ENCODE assay signal across 24 cellular contexts in genomic region chr2:214533511-214533910, GRCh38.
DNase-seq lines count a peak whose midpoint lies in the region; ATAC-seq and TF ChIP-seq lines count a peak whose summit lies in the region.
"Had no signal": no experiment of that assay in that cellular context is flagged by ENCODE, and none has a peak within 500 bp of the region (broad histone marks: within the 10 kb centered on the region; RNA-seq: fewer than 3 reads in every experiment).

No MANE protein-coding gene starts in this region.

- H3K27me3 Mint-ChIP-seq in HFFc6 (ENCODE audit: insufficient read depth) (no peaks in the 10 kb centered on the region; the same call in 1 of the 2 replicates), chondrocyte (ENCODE audit: low read depth) (no peaks in the 10 kb centered on the region)
- no peaks in the 10 kb centered on the region for H3K27me3 Mint-ChIP-seq in activated naive CD4-positive, alpha-beta T cell treated with anti-CD3 and anti-CD28 coated beads, Interleukin-2, amount 10 ng/mL, durations not matched to agents 7 days and 5 days
- H3K27me3 Mint-ChIP-seq: IgD-negative memory B cell had no signal

- H3K4me1 Mint-ChIP-seq in HFFc6 (ENCODE audit: low read depth) (peaks cover 30% of the 10 kb centered on the region), chondrocyte (ENCODE audit: low read depth) (peaks cover 9% of the 10 kb centered on the region)
- no peaks in the 10 kb centered on the region for H3K4me1 Mint-ChIP-seq in activated naive CD4-positive, alpha-beta T cell treated with anti-CD3 and anti-CD28 coated beads, Interleukin-2, amount 10 ng/mL, durations not matched to agents 7 days and 5 days
- H3K4me1 Mint-ChIP-seq: CD4-positive, CD25-positive, alpha-beta regulatory T cell; IgD-negative memory B cell had no signal

- peak overlapping the region; percentile 17 for H2AFZ ChIP-seq in ACC112 (ENCODE audit: low read length, unreplicated experiment)

- H3K36me3 ChIP-seq in ACC112 (ENCODE audit: insufficient read depth, low read length): no peaks in the 10 kb centered on the region
- no peaks in the 10 kb centered on the region for H3K36me3 ChIP-seq in SK-N-MC (ENCODE audit: insufficient read depth, low read length)
- H3K36me3 ChIP-seq: BE2C, MG63 had no signal

- no peaks in the 10 kb centered on the region for H3K9me3 Mint-ChIP-seq in HFFc6
- H3K9me3 Mint-ChIP-seq in chondrocyte (ENCODE audit: low read depth): no peaks in the 10 kb centered on the region
- H3K9me3 Mint-ChIP-seq in activated naive CD4-positive, alpha-beta T cell treated with anti-CD3 and anti-CD28 coated beads, Interleukin-2, amount 10 ng/mL, durations not matched to agents 7 days and 5 days: no peaks in the 10 kb centered on the region
- H3K9me3 Mint-ChIP-seq: CD4-positive, CD25-positive, alpha-beta regulatory T cell; IgD-negative memory B cell had no signal

- no peak for TF ChIP-seq CTCF in HFFc6 (IDR thresholded peaks at IDR 0.05)
- no peak for TF ChIP-seq CTCF in chondrocyte (IDR thresholded peaks at IDR 0.05)

- H3K27ac Mint-ChIP-seq in HFFc6 (no peak overlapping the region; the same call in 1 of the 2 replicates), chondrocyte (ENCODE audit: unreplicated experiment) (no peak overlapping the region)
- H3K27ac Mint-ChIP-seq in activated naive CD4-positive, alpha-beta T cell treated with anti-CD3 and anti-CD28 coated beads, Interleukin-2, amount 10 ng/mL, durations not matched to agents 7 days and 5 days: no peak overlapping the region
- H3K27ac Mint-ChIP-seq: CD4-positive, CD25-positive, alpha-beta regulatory T cell; IgD-negative memory B cell had no signal

- ATAC-seq in HG03039 (IDR thresholded peaks at IDR 0.05; ENCODE audit: unreplicated experiment): no peak
- ATAC-seq: GM12878 had no signal

- H3K4me3 ChIP-seq in ACC112 (ENCODE audit: low read depth, low read length) (no peak overlapping the region), SK-N-MC (peak overlapping the region; percentile 18; the same call in 1 of the 2 replicates)
- H3K4me3 ChIP-seq: GM12878, MG63 had no signal

- H3K9me3 ChIP-seq in SK-N-MC (ENCODE audit: low read depth, low read length): no peaks in the 10 kb centered on the region
- H3K9me3 ChIP-seq: BE2C, MG63 had no signal

- no peaks in the 10 kb centered on the region for H3K79me2 ChIP-seq in ACC112 (ENCODE audit: control insufficient read depth, insufficient read depth, low read length, unreplicated experiment)

- no peak overlapping the region for H3K27ac ChIP-seq in ACC112 (ENCODE audit: low read depth, low read length)
- peak overlapping the region; percentile 79 for H3K27ac ChIP-seq in SK-N-MC
- H3K27ac ChIP-seq: 22Rv1 had no signal

- H3K4me3 Mint-ChIP-seq in HFFc6 (peak overlapping the region; percentile 9; the same call in 1 of the 2 replicates), chondrocyte (ENCODE audit: unreplicated experiment) (no peak overlapping the region)
- no peak overlapping the region for H3K4me3 Mint-ChIP-seq in activated naive CD4-positive, alpha-beta T cell treated with anti-CD3 and anti-CD28 coated beads, Interleukin-2, amount 10 ng/mL, durations not matched to agents 7 days and 5 days
- H3K4me3 Mint-ChIP-seq: CD4-positive, CD25-positive, alpha-beta regulatory T cell; IgD-negative memory B cell had no signal

- no peaks in the 10 kb centered on the region for H3K27me3 ChIP-seq in ACC112 (ENCODE audit: insufficient read depth, low read length)
- H3K27me3 ChIP-seq: BE2C, MG63 had no signal

- H3K4me1 ChIP-seq in ACC112 (ENCODE audit: control insufficient read depth, insufficient read depth, low read length, unreplicated experiment): no peaks in the 10 kb centered on the region

- DNase-seq in HFFc6 (no peak), SK-N-MC (ENCODE audit: low read depth, low spot score) (peak; percentile 71), left kidney (ENCODE audit: low read depth, low spot score) (peak; percentile 48), chondrocyte (ENCODE audit: low spot score) (no peak), T-helper 1 cell (no peak)
- DNase-seq in activated naive CD4-positive, alpha-beta T cell treated with anti-CD3 and anti-CD28 coated beads, Interleukin-2, amount 10 ng/mL, durations not matched to agents 7 days and 5 days: no peak
- DNase-seq: BE2C; CD4-positive, CD25-positive, alpha-beta regulatory T cell; COR-L47; DMS 273 treated with DMSO at 0.1 percent for 48 hours; DND-41; GOT3; Karpas-422; MG63; NCI-H1092; NCI-H146; NCI-H510A; NCI-H774; SHP77 treated with DMSO at 0.1 percent for 48 hours had no signal

- H3K9ac ChIP-seq in SK-N-MC (ENCODE audit: insufficient read length): no peak overlapping the region

- CTCF ChIA-PET in activated naive CD4-positive, alpha-beta T cell treated with anti-CD3 and anti-CD28 coated beads, Interleukin-2, amount 10 ng/mL, durations not matched to agents 7 days and 5 days (lab: Charles Lee): no interaction called here

- H3K36me3 Mint-ChIP-seq in HFFc6 (ENCODE audit: low read depth): no peaks in the 10 kb centered on the region
- no peaks in the 10 kb centered on the region for H3K36me3 Mint-ChIP-seq in chondrocyte (ENCODE audit: low read depth)
- no peaks in the 10 kb centered on the region for H3K36me3 Mint-ChIP-seq in activated naive CD4-positive, alpha-beta T cell treated with anti-CD3 and anti-CD28 coated beads, Interleukin-2, amount 10 ng/mL, durations not matched to agents 7 days and 5 days
- H3K36me3 Mint-ChIP-seq: CD4-positive, CD25-positive, alpha-beta regulatory T cell; IgD-negative memory B cell had no signal

Comparison
In these comparisons a context has a peak if more than half of its experiments do, and no peak if none do; other contexts are left out.
1. DNase-seq: peak in SK-N-MC (single experiment) and left kidney (single experiment); none in HFFc6 (single experiment), chondrocyte (single experiment), activated naive CD4-positive, alpha-beta T cell treated with anti-CD3 and anti-CD28 coated beads, Interleukin-2, amount 10 ng/mL, durations not matched to agents 7 days and 5 days (single experiment) and T-helper 1 cell (0 of 5).